In genomic region chr4:174423257-174423944, GRCh38 we compare ENCODE assay signal across 9 cellular contexts.
DNase-seq lines count a peak whose midpoint lies in the region; ATAC-seq and TF ChIP-seq lines count a peak whose summit lies in the region.
"Had no signal": no experiment of that assay in that cellular context is flagged by ENCODE, and none has a peak within 500 bp of the region (broad histone marks: within the 10 kb centered on the region; RNA-seq: fewer than 3 reads in every experiment).

No MANE protein-coding gene starts in this region.

- H3K4me3 ChIP-seq in esophagus (ENCODE audit: low read depth in 1 of 2, low read length in 2 of 2) (no peak overlapping the region), skeletal muscle tissue (ENCODE audit: low read length in 3 of 3) (peak overlapping the region in 2 of 3 donors; percentile 30 to 32)

- DNase-seq in activated CD4-positive, alpha-beta T cell treated with anti-CD3 and anti-CD28 coated beads for 48 hours, result peak; percentile 5
- DNase-seq in activated CD4-positive, alpha-beta T cell treated with anti-CD3 and anti-CD28 coated beads, Interleukin-2, amount 50 U/mL, for 4 hours, result no peak
- DNase-seq in effector CD4-positive, alpha-beta T cell, result no peak
- DNase-seq in NCI-H1092 (lab: John Stamatoyannopoulos, UW), result no peak
- DNase-seq: activated B cell treated with CpG ODN at 0.5 μM for 24 hours had no signal

- no peak overlapping the region for H3K9ac ChIP-seq in skeletal muscle tissue (ENCODE audit: low read depth in 1 of 3, low read length in 3 of 3)

- WGBS in esophagus, 2 donors, result 7 to 19% methylated on average over 6 of the region's 6 CpGs

- H3K36me3 ChIP-seq in esophagus (ENCODE audit: control insufficient read depth in 2 of 2, insufficient read depth in 2 of 2, low read length in 1 of 2), result no peaks in the 10 kb centered on the region
- H3K36me3 ChIP-seq in skeletal muscle tissue (ENCODE audit: control insufficient read depth in 3 of 3, insufficient read depth in 3 of 3, low read length in 3 of 3), result no peaks in the 10 kb centered on the region

- H3K9me3 ChIP-seq in esophagus (ENCODE audit: control insufficient read depth in 2 of 2, insufficient read depth in 1 of 2, low read depth in 1 of 2, low read length in 1 of 2) (no peaks in the 10 kb centered on the region), skeletal muscle tissue (ENCODE audit: control insufficient read depth in 3 of 3, low read length in 3 of 3) (no peaks in the 10 kb centered on the region)

- H3K27ac ChIP-seq in esophagus (ENCODE audit: low read depth in 2 of 2, low read length in 1 of 2), result peak overlapping the region; percentile 74 to 77
- no peak overlapping the region for H3K27ac ChIP-seq in skeletal muscle tissue (ENCODE audit: low read depth, low read length)

- no peaks in the 10 kb centered on the region for H3K27me3 ChIP-seq in esophagus (ENCODE audit: control insufficient read depth in 1 of 2, insufficient read depth in 2 of 2, low read length in 2 of 2)
- H3K27me3 ChIP-seq in skeletal muscle tissue (ENCODE audit: control insufficient read depth in 3 of 3, insufficient read depth in 3 of 3, low read length in 3 of 3), result no peaks in the 10 kb centered on the region

- H3K4me1 ChIP-seq in esophagus (ENCODE audit: control insufficient read depth in 2 of 2, insufficient read depth in 2 of 2, low read length in 1 of 2) (no peaks in the 10 kb centered on the region), skeletal muscle tissue (ENCODE audit: control insufficient read depth in 3 of 3, insufficient read depth in 3 of 3, low read length in 3 of 3) (peaks cover 0 to 5% (median 3%) of the 10 kb centered on the region in 3 donors)

- ATAC-seq in HG02884 (IDR thresholded peaks at IDR 0.05; ENCODE audit: unreplicated experiment), result peak; percentile 81

TF ChIP-seq in PFSK-1, 5 proteins besides CTCF, POLR2A, EP300 and RAD21:
- TF ChIP-seq POLR2AphosphoS5 (IDR thresholded peaks at IDR 0.05; ENCODE audit: low read depth, low read length), result no peak
- no peak for TF ChIP-seq TAF1 (IDR thresholded peaks at IDR 0.05; ENCODE audit: borderline replicate concordance, insufficient read depth, low read length)
- peak; percentile 47 for TF ChIP-seq FOXP2 (optimal IDR thresholded peaks at IDR 0.05; ENCODE audit: borderline replicate concordance, extremely low read depth, extremely low read length, insufficient read depth)

Comparison
In these comparisons a context has a peak if more than half of its experiments do, and no peak if none do; other contexts are left out.
1. H3K4me3 ChIP-seq: peak in skeletal muscle tissue (2 of 3); none in esophagus (0 of 2).